In genomic region chr2:69483024-69483423, GRCh38 we compare ENCODE assay signal across 12 cellular contexts. TPM values are rescaled to one million over a fixed set of nuclear protein-coding genes. Genes with fewer than 3 reads are reported as not detected.
DNase-seq lines count a peak whose midpoint lies in the region; ATAC-seq lines count a peak whose summit lies in the region.
"Had no signal": no experiment of that assay in that cellular context is flagged by ENCODE, and none has a peak within 500 bp of the region (broad histone marks: within the 10 kb centered on the region; RNA-seq: fewer than 3 reads in every experiment).

No MANE protein-coding gene starts in this region.

- no peak for DNase-seq in activated CD4-positive, alpha-beta T cell treated with anti-CD3 and anti-CD28 coated beads for 36 hours
- DNase-seq in activated CD4-positive, alpha-beta T cell treated with anti-CD3 and anti-CD28 coated beads for 1 hour = no peak
- DNase-seq in NCI-H748 (lab: John Stamatoyannopoulos, UW; ENCODE audit: unreplicated experiment) (peak; percentile 52), fibroblast of peridontal ligament (ENCODE audit: extremely low read depth) (peak; percentile 29), left ventricle myocardium superior (no peak)
- no peak for DNase-seq in stimulated activated effector memory CD8-positive, alpha-beta T cell treated with anti-CD3 and anti-CD28 coated beads, Interleukin-12 subunit alpha, Interleukin-12 subunit beta, amount 100 ng/mL, for 72 hours (ENCODE audit: low spot score in 2 of 2)
- DNase-seq: activated gamma-delta T cell treated with Interleukin-2 at 50 U/mL for 16 hours, spleen, trophoblast cell had no signal

- no peak overlapping the region for H3K4me3 Mint-ChIP-seq in activated CD4-positive, alpha-beta T cell treated with anti-CD3 and anti-CD28 coated beads for 36 hours
- no peak overlapping the region for H3K4me3 Mint-ChIP-seq in stimulated activated effector memory CD8-positive, alpha-beta T cell treated with anti-CD3 and anti-CD28 coated beads, Interleukin-12 subunit alpha, Interleukin-12 subunit beta, amount 100 ng/mL, for 72 hours

- H3K4me1 Mint-ChIP-seq in activated CD4-positive, alpha-beta T cell treated with anti-CD3 and anti-CD28 coated beads for 36 hours = peaks cover 41% of the 10 kb centered on the region
- H3K4me1 Mint-ChIP-seq in stimulated activated effector memory CD8-positive, alpha-beta T cell treated with anti-CD3 and anti-CD28 coated beads, Interleukin-12 subunit alpha, Interleukin-12 subunit beta, amount 100 ng/mL, for 72 hours = peaks cover 19% of the 10 kb centered on the region

- H3K27ac Mint-ChIP-seq in activated CD4-positive, alpha-beta T cell treated with anti-CD3 and anti-CD28 coated beads for 36 hours = peak overlapping the region; percentile 28
- H3K27ac Mint-ChIP-seq in stimulated activated effector memory CD8-positive, alpha-beta T cell treated with anti-CD3 and anti-CD28 coated beads, Interleukin-12 subunit alpha, Interleukin-12 subunit beta, amount 100 ng/mL, for 72 hours = peak overlapping the region; percentile 45

- no peaks in the 10 kb centered on the region for H3K9me3 Mint-ChIP-seq in activated CD4-positive, alpha-beta T cell treated with anti-CD3 and anti-CD28 coated beads for 36 hours (ENCODE audit: low read depth)
- no peaks in the 10 kb centered on the region for H3K9me3 Mint-ChIP-seq in stimulated activated effector memory CD8-positive, alpha-beta T cell treated with anti-CD3 and anti-CD28 coated beads, Interleukin-12 subunit alpha, Interleukin-12 subunit beta, amount 100 ng/mL, for 72 hours

- peaks cover 45% of the 10 kb centered on the region for H3K36me3 Mint-ChIP-seq in activated CD4-positive, alpha-beta T cell treated with anti-CD3 and anti-CD28 coated beads for 36 hours (ENCODE audit: low read depth)
- peaks cover 96% of the 10 kb centered on the region for H3K36me3 Mint-ChIP-seq in stimulated activated effector memory CD8-positive, alpha-beta T cell treated with anti-CD3 and anti-CD28 coated beads, Interleukin-12 subunit alpha, Interleukin-12 subunit beta, amount 100 ng/mL, for 72 hours

- peak; percentile 19 for ATAC-seq in activated CD4-positive, alpha-beta T cell treated with anti-CD3 and anti-CD28 coated beads for 36 hours
- no peak for ATAC-seq in stimulated activated effector memory CD8-positive, alpha-beta T cell treated with anti-CD3 and anti-CD28 coated beads, Interleukin-12 subunit alpha, Interleukin-12 subunit beta, amount 100 ng/mL, for 72 hours
- ATAC-seq in HG03095 (IDR thresholded peaks at IDR 0.05; ENCODE audit: unreplicated experiment) (no peak), left ventricle myocardium superior (no peak), GM19351 (IDR thresholded peaks at IDR 0.05; ENCODE audit: unreplicated experiment) (no peak)
- ATAC-seq: left lobe of liver had no signal

- CTCF ChIA-PET in activated CD4-positive, alpha-beta T cell treated with anti-CD3 and anti-CD28 coated beads for 36 hours (lab: Charles Lee) = interaction anchor here (0.8 kb wide), 1 partner anchor 230 kb away, joined by 5 read pairs; no protein-coding TSS in a partner anchor

- H3K27me3 Mint-ChIP-seq in activated CD4-positive, alpha-beta T cell treated with anti-CD3 and anti-CD28 coated beads for 36 hours = no peaks in the 10 kb centered on the region

- intact Hi-C loops in activated CD4-positive, alpha-beta T cell treated with anti-CD3 and anti-CD28 coated beads for 36 hours (cut with DNase I, micrococcal nuclease) = no loop called here
- intact Hi-C loops in left ventricle myocardium superior (cut with micrococcal nuclease) = no loop called here

- POLR2A ChIA-PET in activated CD4-positive, alpha-beta T cell treated with anti-CD3 and anti-CD28 coated beads for 36 hours (lab: Charles Lee) = no interaction called here

RNA-seq across cellular contexts. Expression of gene NFU1, which starts 45.8 kb away (rescaled TPM):
- total RNA-seq in activated CD4-positive, alpha-beta T cell treated with anti-CD3 and anti-CD28 coated beads for 36 hours = 10 to 100 TPM; 30.0 to 34.3 TPM
- total RNA-seq in left ventricle myocardium superior = 117 TPM

Comparison
In these comparisons a context has a peak if more than half of its experiments do, and no peak if none do; other contexts are left out.
1. DNase-seq: peak in NCI-H748 (single experiment) and fibroblast of peridontal ligament (single experiment); none in activated CD4-positive, alpha-beta T cell treated with anti-CD3 and anti-CD28 coated beads for 36 hours (single experiment), activated CD4-positive, alpha-beta T cell treated with anti-CD3 and anti-CD28 coated beads for 1 hour (single experiment), stimulated activated effector memory CD8-positive, alpha-beta T cell treated with anti-CD3 and anti-CD28 coated beads, Interleukin-12 subunit alpha, Interleukin-12 subunit beta, amount 100 ng/mL, for 72 hours (0 of 2) and left ventricle myocardium superior (single experiment).